In genomic region chr3:108472011-108472591, GRCh38 we compare ENCODE assay signal across 12 cellular contexts. TPM values are rescaled to one million over a fixed set of nuclear protein-coding genes. Genes with fewer than 3 reads are reported as not detected.
DNase-seq lines count a peak whose midpoint lies in the region; FAIRE-seq and TF ChIP-seq lines count a peak whose summit lies in the region.
"Had no signal": no experiment of that assay in that cellular context is flagged by ENCODE, and none has a peak within 500 bp of the region (broad histone marks: within the 10 kb centered on the region; RNA-seq: fewer than 3 reads in every experiment).

No MANE protein-coding gene starts in this region.

- 70 to 79% methylated on average over 2 of the region's 5 CpGs for WGBS in mesodermal cell (ENCODE audit: insufficient coverage in 2 of 2), 2 experiments

- H3K36me3 Mint-ChIP-seq in Calu3 (ENCODE audit: insufficient read depth, unreplicated experiment) = peaks cover 8% of the 10 kb centered on the region
- no peaks in the 10 kb centered on the region for H3K36me3 Mint-ChIP-seq in astrocyte (ENCODE audit: low read depth, unreplicated experiment)

- no peaks in the 10 kb centered on the region for H4K20me1 ChIP-seq in astrocyte (ENCODE audit: insufficient read depth, low read length)

- intact Hi-C loops in Calu3 (cut with micrococcal nuclease; ENCODE audit: unreplicated experiment) = loop anchor here (5.0 to 10.0 kb wide), 3 partner anchors 60 to 417 kb away; partner anchors contain the start of gene IFT57
- intact Hi-C loops in posterior vena cava (cut with DNase I) = loop anchor here in 1 of 2 donors (10.0 kb wide), 1 partner anchor 537 kb away; no protein-coding TSS in a partner anchor

- H3K27me3 ChIP-seq in HUES48 (ENCODE audit: control insufficient read depth, insufficient read depth, low read length) (no peaks in the 10 kb centered on the region), astrocyte (ENCODE audit: insufficient read depth, low read length) (no peaks in the 10 kb centered on the region)

- H3K36me3 ChIP-seq in HUES48 (ENCODE audit: control insufficient read depth, insufficient read depth, low read length) (no peaks in the 10 kb centered on the region), astrocyte (ENCODE audit: insufficient read depth, low read length) (no peaks in the 10 kb centered on the region), mesodermal cell (ENCODE audit: control insufficient read depth, insufficient read depth, low read length) (no peaks in the 10 kb centered on the region)

- no peaks in the 10 kb centered on the region for H3K9me3 Mint-ChIP-seq in Calu3 (ENCODE audit: low read depth, unreplicated experiment)
- no peaks in the 10 kb centered on the region for H3K9me3 Mint-ChIP-seq in astrocyte (ENCODE audit: unreplicated experiment)
- H3K9me3 Mint-ChIP-seq: activated CD4-positive, alpha-beta memory T cell treated with anti-CD3 and anti-CD28 coated beads, Interleukin-2, amount 10 ng/mL, durations not matched to agents 7 days and 5 days; nephron had no signal

- no peak overlapping the region for H3K4me3 ChIP-seq in HUES48 (ENCODE audit: low read depth, low read length)
- H3K4me3 ChIP-seq in astrocyte (ENCODE audit: insufficient read depth, low read depth, low read length) = peak overlapping the region; percentile 24
- H3K4me3 ChIP-seq in mesodermal cell (ENCODE audit: extremely low read depth, insufficient read depth, low read length, poor library complexity, severe bottlenecking) = no peak overlapping the region
- H3K4me3 ChIP-seq: GM12878 had no signal

- H3K27me3 Mint-ChIP-seq in Calu3 (ENCODE audit: unreplicated experiment) (no peaks in the 10 kb centered on the region), astrocyte (ENCODE audit: low read depth, unreplicated experiment) (no peaks in the 10 kb centered on the region)

- H3K4me3 Mint-ChIP-seq in Calu3 (ENCODE audit: low read depth, unreplicated experiment) (no peak overlapping the region), astrocyte (ENCODE audit: unreplicated experiment) (peak overlapping the region; percentile 5)
- H3K4me3 Mint-ChIP-seq: activated CD4-positive, alpha-beta memory T cell treated with anti-CD3 and anti-CD28 coated beads, Interleukin-2, amount 10 ng/mL, durations not matched to agents 7 days and 5 days; nephron had no signal

- H3K9ac ChIP-seq in HUES48 (ENCODE audit: low read depth, low read length) (no peak overlapping the region), astrocyte (ENCODE audit: low read length) (peak overlapping the region; percentile 59)

- no TSS peak for BruUV-seq in Calu3 (replicated peaks; lab: Mats Ljungman, UMichigan)

- CTCF ChIA-PET in Calu3 (lab: Charles Lee) = no interaction called here

- H3K79me2 ChIP-seq in astrocyte (ENCODE audit: insufficient read depth, low read length) = no peaks in the 10 kb centered on the region

- H3K9me3 ChIP-seq in HUES48 (ENCODE audit: control insufficient read depth, insufficient read depth, low read length) (no peaks in the 10 kb centered on the region), astrocyte (ENCODE audit: insufficient read depth, low read depth, low read length) (no peaks in the 10 kb centered on the region), mesodermal cell (ENCODE audit: control insufficient read depth, low read length) (no peaks in the 10 kb centered on the region)

- FAIRE-seq in astrocyte (lab: Jason Lieb, UNC) = peak; percentile 92
- FAIRE-seq: GM12878 had no signal

- H3K4me2 ChIP-seq in astrocyte (ENCODE audit: low read length) = peak overlapping the region; percentile 77

- H3K4me1 Mint-ChIP-seq in Calu3 (ENCODE audit: low read depth, unreplicated experiment) (peaks cover 21% of the 10 kb centered on the region), astrocyte (ENCODE audit: low read depth, unreplicated experiment) (peaks cover 25% of the 10 kb centered on the region)

- TF ChIP-seq CTCF in Calu3 (IDR thresholded peaks at IDR 0.05; ENCODE audit: unreplicated experiment) (no peak), astrocyte (IDR thresholded peaks at IDR 0.05; ENCODE audit: insufficient read depth, low read depth, low read length) (no peak)

- H3K27ac Mint-ChIP-seq in Calu3 (ENCODE audit: unreplicated experiment) (peak overlapping the region; percentile 50), astrocyte (ENCODE audit: unreplicated experiment) (peak overlapping the region; percentile 89)
- H3K27ac Mint-ChIP-seq: activated CD4-positive, alpha-beta memory T cell treated with anti-CD3 and anti-CD28 coated beads, Interleukin-2, amount 10 ng/mL, durations not matched to agents 7 days and 5 days had no signal

- H3K27ac ChIP-seq in HUES48 (ENCODE audit: low read depth, low read length) (peak overlapping the region; percentile 22), astrocyte (ENCODE audit: low read depth, low read length) (peak overlapping the region; percentile 84), mesodermal cell (ENCODE audit: low read depth, low read length, severe bottlenecking) (peak overlapping the region; percentile 77)

- peaks cover 4% of the 10 kb centered on the region; the same call in 1 of the 2 replicates for H3K4me1 ChIP-seq in HUES48 (ENCODE audit: control insufficient read depth, insufficient read depth, low read length)
- H3K4me1 ChIP-seq in astrocyte (ENCODE audit: insufficient read depth, low read length) = peaks cover 22% of the 10 kb centered on the region
- H3K4me1 ChIP-seq in mesodermal cell (ENCODE audit: control insufficient read depth, insufficient read depth, low read length, poor library complexity, severe bottlenecking) = peaks cover 23% of the 10 kb centered on the region

- DNase-seq in Calu3 (peak; percentile 24), astrocyte (ENCODE audit: low read depth) (peak; percentile 92), cerebellar cortex (ENCODE audit: low spot score) (no peak), DMS79 (lab: John Stamatoyannopoulos, UW) (no peak), NCI-H510A (lab: John Stamatoyannopoulos, UW) (no peak), posterior vena cava (ENCODE audit: low spot score) (no peak)
- DNase-seq: activated CD4-positive, alpha-beta memory T cell treated with anti-CD3 and anti-CD28 coated beads, Interleukin-2, amount 10 ng/mL, durations not matched to agents 7 days and 5 days; NCI-H526 had no signal

- H2AFZ ChIP-seq in astrocyte (ENCODE audit: low read depth, low read length) = peak overlapping the region; percentile 72

RNA-seq across cellular contexts. Expression of gene MYH15, which starts 38.3 kb away (rescaled TPM):
- 0.35 and 0.64 TPM in 2 replicates for total RNA-seq in Calu3 (2022)
- 0.36 and 0.59 TPM in 2 replicates for total RNA-seq in astrocyte
- 0.59 TPM for polyA plus RNA-seq in mesodermal cell (2013, experiment 1 of 2)
- polyA plus RNA-seq in mesodermal cell (2013, experiment 2 of 2) = 0.40 TPM
- under 1 TPM; 0.05 to 0.19 TPM for total RNA-seq in posterior vena cava

Comparison
In these comparisons a context has a peak if more than half of its experiments do, and no peak if none do; other contexts are left out.
1. DNase-seq: peak in Calu3 (single experiment) and astrocyte (single experiment); none in cerebellar cortex (single experiment), DMS79 (single experiment), NCI-H510A (single experiment) and posterior vena cava (single experiment).
2. H3K27ac ChIP-seq: peak in every context shown above with its lines; median percentile 84 in astrocyte; 77 in mesodermal cell; 22 in HUES48.